Comparison of ENCODE assay signal across 24 cellular contexts in genomic region chr22:47841166-47841565, GRCh38.
"Had no signal": no experiment of that assay in that cellular context is flagged by ENCODE, and none has a peak within 500 bp of the region (broad histone marks: within the 10 kb centered on the region; RNA-seq: fewer than 3 reads in every experiment).

No MANE protein-coding gene starts in this region.

- H3K9me3 ChIP-seq: Peyer's patch, SJSA1 had no signal

- H3K36me3 ChIP-seq: Peyer's patch, SJSA1 had no signal

- H3K27ac ChIP-seq: Peyer's patch, RWPE1, SJSA1, VCaP had no signal

- DNase-seq: activated CD4-positive, alpha-beta memory T cell treated with anti-CD3 and anti-CD28 coated beads, Interleukin-2, amount 10 ng/mL, durations not matched to agents 7 days and 5 days; activated CD4-positive, alpha-beta T cell treated with anti-CD3 and anti-CD28 coated beads, Interleukin-2, amount 50 U/mL, for 1 hour; activated CD4-positive, CD25-positive, alpha-beta regulatory T cell; activated gamma-delta T cell; activated naive CD4-positive, alpha-beta T cell treated with anti-CD3 and anti-CD28 coated beads for 36 hours; activated T-cell treated with anti-CD3 and anti-CD28 coated beads for 4 hours; activated T-cell treated with anti-CD3 and anti-CD28 coated beads, Interleukin-2, amount 50 U/mL, for 48 hours; amygdala; KG1; MV-4-11; NCI-H1092 treated with DMSO at 0.1 percent for 48 hours; NCI-H1436; NCI-H1694 treated with DMSO at 0.1 percent for 48 hours; NCI-H2081 treated with DMSO at 0.1 percent for 48 hours; NCI-H446; NCI-H524; Peyer's patch; Right ventricle myocardium superior; T-helper 9 cell had no signal

- H3K4me1 ChIP-seq: Peyer's patch had no signal

- ATAC-seq: activated T-helper 17 cell treated with anti-CD3 and anti-CD28 coated beads, Interleukin-2, amount 50 U/mL, for 72 hours; SK-N-SH treated with all-trans-retinoic acid at 6 μM for 48 hours had no signal

- H3K27me3 ChIP-seq: Peyer's patch had no signal

- H3K4me3 ChIP-seq: Peyer's patch, SJSA1 had no signal
